In the genomic region with DNA sequence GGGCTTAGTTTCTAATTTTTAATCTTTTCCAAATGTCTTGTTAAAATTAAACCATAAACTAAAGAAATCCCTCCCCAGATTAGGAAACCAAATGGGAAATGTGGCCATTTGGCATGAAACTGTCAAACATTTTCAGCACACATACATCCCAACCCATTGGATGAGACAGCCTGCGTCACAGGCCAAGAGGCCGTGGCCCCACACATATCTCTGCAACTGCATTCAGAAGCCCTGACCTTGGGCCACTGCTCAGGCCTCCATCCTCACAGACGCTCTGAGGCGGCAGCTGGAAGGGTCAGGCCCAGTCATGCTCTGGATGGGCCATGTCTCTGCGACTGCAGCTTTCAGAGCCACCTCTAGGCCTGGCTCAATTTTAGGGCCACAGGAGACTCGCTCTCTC, we compare ENCODE assay signal across 1 cellular context.
TF ChIP-seq lines count a peak whose summit lies in the region.

No MANE protein-coding gene starts in this region.

TF ChIP-seq in HepG2, 621 proteins besides CTCF, POLR2A, EP300 and RAD21 (continued from another document):
- TF ChIP-seq, protein P1, sequence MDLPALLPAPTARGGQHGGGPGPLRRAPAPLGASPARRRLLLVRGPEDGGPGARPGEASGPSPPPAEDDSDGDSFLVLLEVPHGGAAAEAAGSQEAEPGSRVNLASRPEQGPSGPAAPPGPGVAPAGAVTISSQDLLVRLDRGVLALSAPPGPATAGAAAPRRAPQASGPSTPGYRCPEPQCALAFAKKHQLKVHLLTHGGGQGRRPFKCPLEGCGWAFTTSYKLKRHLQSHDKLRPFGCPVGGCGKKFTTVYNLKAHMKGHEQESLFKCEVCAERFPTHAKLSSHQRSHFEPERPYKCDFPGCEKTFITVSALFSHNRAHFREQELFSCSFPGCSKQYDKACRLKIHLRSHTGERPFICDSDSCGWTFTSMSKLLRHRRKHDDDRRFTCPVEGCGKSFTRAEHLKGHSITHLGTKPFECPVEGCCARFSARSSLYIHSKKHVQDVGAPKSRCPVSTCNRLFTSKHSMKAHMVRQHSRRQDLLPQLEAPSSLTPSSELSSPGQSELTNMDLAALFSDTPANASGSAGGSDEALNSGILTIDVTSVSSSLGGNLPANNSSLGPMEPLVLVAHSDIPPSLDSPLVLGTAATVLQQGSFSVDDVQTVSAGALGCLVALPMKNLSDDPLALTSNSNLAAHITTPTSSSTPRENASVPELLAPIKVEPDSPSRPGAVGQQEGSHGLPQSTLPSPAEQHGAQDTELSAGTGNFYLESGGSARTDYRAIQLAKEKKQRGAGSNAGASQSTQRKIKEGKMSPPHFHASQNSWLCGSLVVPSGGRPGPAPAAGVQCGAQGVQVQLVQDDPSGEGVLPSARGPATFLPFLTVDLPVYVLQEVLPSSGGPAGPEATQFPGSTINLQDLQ (CRISPR knock-in tag; IDR thresholded peaks at IDR 0.05): no peak
- TF ChIP-seq, protein P2, sequence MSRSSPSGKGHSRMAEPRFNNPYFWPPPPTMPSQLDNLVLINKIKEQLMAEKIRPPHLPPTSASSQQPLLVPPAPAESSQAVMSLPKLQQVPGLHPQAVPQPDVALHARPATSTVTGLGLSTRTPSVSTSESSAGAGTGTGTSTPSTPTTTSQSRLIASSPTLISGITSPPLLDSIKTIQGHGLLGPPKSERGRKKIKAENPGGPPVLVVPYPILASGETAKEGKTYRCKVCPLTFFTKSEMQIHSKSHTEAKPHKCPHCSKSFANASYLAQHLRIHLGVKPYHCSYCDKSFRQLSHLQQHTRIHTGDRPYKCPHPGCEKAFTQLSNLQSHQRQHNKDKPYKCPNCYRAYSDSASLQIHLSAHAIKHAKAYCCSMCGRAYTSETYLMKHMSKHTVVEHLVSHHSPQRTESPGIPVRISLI (CRISPR knock-in tag; IDR thresholded peaks at IDR 0.05; ENCODE audit: borderline replicate concordance): no peak
- no peak for TF ChIP-seq EZH2 (conservative IDR thresholded peaks at IDR 0.05; ENCODE audit: low read depth, low read length)
- no peak for TF ChIP-seq CAMTA2 (CRISPR knock-in tag; IDR thresholded peaks at IDR 0.05; ENCODE audit: borderline replicate concordance)
- no peak for TF ChIP-seq ELF1 (CRISPR knock-in tag; IDR thresholded peaks at IDR 0.05)
